Comparison of ENCODE assay signal across 17 cellular contexts in the genomic region with DNA sequence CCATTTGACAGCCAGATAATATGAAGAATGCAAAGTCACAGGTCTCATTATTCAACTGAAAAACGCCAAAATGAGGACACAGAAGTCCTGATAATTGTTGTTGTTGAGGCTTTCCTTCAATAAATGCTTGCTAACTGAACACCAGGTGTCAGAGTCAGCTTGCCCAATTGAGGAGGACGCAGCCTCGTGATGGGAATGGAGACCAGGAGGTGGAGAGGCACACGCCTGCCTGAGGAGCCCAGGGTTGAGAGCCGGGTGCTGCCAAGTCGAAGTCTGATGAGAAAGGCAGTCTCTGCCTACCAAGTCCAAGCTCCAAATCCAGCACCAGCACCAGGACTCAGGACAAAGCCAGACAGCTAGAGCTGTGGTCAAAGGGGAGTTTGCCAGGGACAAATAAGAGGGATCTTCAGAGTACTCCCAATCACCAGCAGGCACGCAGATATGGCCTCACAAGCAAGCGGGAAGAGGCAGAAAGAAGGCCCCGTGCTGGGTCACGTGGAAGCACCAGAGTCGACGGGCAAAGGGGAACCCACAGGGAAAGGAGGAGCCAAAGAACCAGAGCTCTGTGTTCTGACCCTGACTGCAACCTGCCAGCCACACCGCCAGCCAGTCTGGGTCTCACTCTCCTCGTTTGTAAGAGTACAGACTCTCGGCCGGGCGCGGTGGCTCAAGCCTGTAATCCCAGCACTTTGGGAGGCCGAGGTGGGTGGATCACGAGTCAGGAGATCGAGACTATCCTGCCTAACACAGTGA. TPM values are rescaled to one million over a fixed set of nuclear protein-coding genes. Genes with fewer than 3 reads are reported as not detected.
DNase-seq lines count a peak whose midpoint lies in the region; ATAC-seq and TF ChIP-seq lines count a peak whose summit lies in the region.
"Had no signal": no experiment of that assay in that cellular context is flagged by ENCODE, and none has a peak within 500 bp of the region (broad histone marks: within the 10 kb centered on the region; RNA-seq: fewer than 3 reads in every experiment).

No MANE protein-coding gene starts in this region.

- intact Hi-C loops in CD4-positive, alpha-beta T cell (cut with DNase I, micrococcal nuclease), result no loop called here
- intact Hi-C loops in IMR-90 (cut with micrococcal nuclease), result no loop called here
- intact Hi-C loops in left ventricle myocardium superior (cut with micrococcal nuclease), result no loop called here

- H3K4me1 ChIP-seq in IMR-90 (ENCODE audit: control insufficient read depth, insufficient read depth, low read length), result peaks cover 2% of the 10 kb centered on the region; the same call in 1 of the 2 replicates
- H3K4me1 ChIP-seq: BE2C had no signal

- H3K4me2 ChIP-seq in IMR-90 (ENCODE audit: low read depth, low read length), result no peak overlapping the region

- TF ChIP-seq CTCF in CD4-positive, alpha-beta T cell (IDR thresholded peaks at IDR 0.05), result no peak
- TF ChIP-seq CTCF in IMR-90 (conservative IDR thresholded peaks at IDR 0.05; ENCODE audit: low read depth, low read length), result no peak

- no TSS peak for BruUV-seq in IMR-90 (replicated peaks; lab: Mats Ljungman, UMichigan)

- no peak for ATAC-seq in CD4-positive, alpha-beta T cell (ENCODE audit: poor library complexity)
- ATAC-seq in IMR-90 (ENCODE audit: low read depth) (no peak), HG03095 (IDR thresholded peaks at IDR 0.05; ENCODE audit: unreplicated experiment) (no peak), left ventricle myocardium superior (no peak), HG02981 (IDR thresholded peaks at IDR 0.05; ENCODE audit: unreplicated experiment) (no peak)
- no peak for ATAC-seq in activated T-helper 17 cell treated with anti-CD3 and anti-CD28 coated beads, Interleukin-2, amount 50 U/mL, for 72 hours (replicated peaks)
- ATAC-seq: naive thymus-derived CD8-positive, alpha-beta T cell; sciatic nerve had no signal

- H3K14ac ChIP-seq in IMR-90 (replicated peaks; ENCODE audit: low read depth, low read length), result 0 out of 2 replicates have a peak overlapping the region, but pooled peaks have one; percentile 11

- no peak for TF ChIP-seq POLR2A in IMR-90 (IDR thresholded peaks at IDR 0.05; ENCODE audit: low read depth, low read length)

- H4K20me1 ChIP-seq in IMR-90 (ENCODE audit: insufficient read depth, low read length), result peaks cover 71% of the 10 kb centered on the region

- no peak overlapping the region for H3K4me3 Mint-ChIP-seq in CD4-positive, alpha-beta T cell
- peak overlapping the region; percentile 47 for H3K4me3 Mint-ChIP-seq in activated T-helper 17 cell treated with anti-CD3 and anti-CD28 coated beads, Interleukin-2, amount 50 U/mL, for 72 hours
- H3K4me3 Mint-ChIP-seq: activated T-cell treated with anti-CD3 and anti-CD28 coated beads, Interleukin-2, amount 50 U/mL, for 4 hours; naive thymus-derived CD8-positive, alpha-beta T cell had no signal

- no peak for TF ChIP-seq RAD21 in IMR-90 (IDR thresholded peaks at IDR 0.05; ENCODE audit: low read length)

- peaks cover 38 to 76% of the 10 kb centered on the region in 2 experiments for H3K79me1 ChIP-seq in IMR-90 (ENCODE audit: low read depth in 1 of 2, low read length in 2 of 2)

- peak overlapping the region; percentile 37 for H3K27ac Mint-ChIP-seq in CD4-positive, alpha-beta T cell
- peak overlapping the region; percentile 49 for H3K27ac Mint-ChIP-seq in activated T-helper 17 cell treated with anti-CD3 and anti-CD28 coated beads, Interleukin-2, amount 50 U/mL, for 72 hours

- H3K27me3 ChIP-seq in CD4-positive, alpha-beta T cell (ENCODE audit: control insufficient read depth, insufficient read depth, low read length), result no peaks in the 10 kb centered on the region
- H3K27me3 ChIP-seq in IMR-90 (ENCODE audit: control insufficient read depth, insufficient read depth, low read length), result no peaks in the 10 kb centered on the region
- H3K27me3 ChIP-seq: BE2C, SJCRH30 had no signal

- H3K9me3 Mint-ChIP-seq in CD4-positive, alpha-beta T cell, result no peaks in the 10 kb centered on the region
- no peaks in the 10 kb centered on the region for H3K9me3 Mint-ChIP-seq in activated T-helper 17 cell treated with anti-CD3 and anti-CD28 coated beads, Interleukin-2, amount 50 U/mL, for 72 hours
- H3K9me3 Mint-ChIP-seq: activated T-cell treated with anti-CD3 and anti-CD28 coated beads, Interleukin-2, amount 50 U/mL, for 4 hours; naive thymus-derived CD8-positive, alpha-beta T cell had no signal

- no peak overlapping the region for H2BK20ac ChIP-seq in IMR-90 (ENCODE audit: low read depth, low read length)

- no peak overlapping the region for H3K23ac ChIP-seq in IMR-90 (ENCODE audit: low read depth, low read length)

- H3K36me3 ChIP-seq in IMR-90 (ENCODE audit: control insufficient read depth, insufficient read depth, low read length), result peaks cover 6% of the 10 kb centered on the region
- H3K36me3 ChIP-seq: BE2C had no signal

- H3K9ac ChIP-seq in IMR-90 (ENCODE audit: low read depth, low read length), result no peak overlapping the region

- no peak overlapping the region for H2AFZ ChIP-seq in IMR-90 (replicated peaks; ENCODE audit: low read length, poor library complexity)

- H2BK120ac ChIP-seq in IMR-90 (ENCODE audit: low read depth, low read length), result no peak overlapping the region

- H4K91ac ChIP-seq in IMR-90 (ENCODE audit: insufficient read depth, low read depth, low read length), result no peak overlapping the region

- no peak overlapping the region for H3K56ac ChIP-seq in IMR-90 (ENCODE audit: extremely low read depth, insufficient read depth, low read length)

- H3K27ac ChIP-seq in CD4-positive, alpha-beta T cell (ENCODE audit: low read depth, low read length), result no peak overlapping the region
- H3K27ac ChIP-seq in IMR-90 (ENCODE audit: insufficient read depth, low read length), result no peak overlapping the region
- H3K27ac ChIP-seq: SJCRH30 had no signal

- no peak overlapping the region for H3K4ac ChIP-seq in IMR-90 (ENCODE audit: low read depth, low read length)

- no peaks in the 10 kb centered on the region for H3K9me3 ChIP-seq in CD4-positive, alpha-beta T cell (ENCODE audit: control insufficient read depth, low read length)
- no peaks in the 10 kb centered on the region for H3K9me3 ChIP-seq in IMR-90 (ENCODE audit: control insufficient read depth, insufficient read depth, low read length)
- H3K9me3 ChIP-seq: BE2C, SJCRH30 had no signal

- H3K4me3 ChIP-seq in IMR-90 (ENCODE audit: insufficient read depth, low read depth, low read length), result no peak overlapping the region
- H3K4me3 ChIP-seq: SJCRH30 had no signal

- H3K4me1 Mint-ChIP-seq in CD4-positive, alpha-beta T cell (ENCODE audit: low read depth), result peaks cover 71% of the 10 kb centered on the region
- peaks cover 50% of the 10 kb centered on the region for H3K4me1 Mint-ChIP-seq in activated T-helper 17 cell treated with anti-CD3 and anti-CD28 coated beads, Interleukin-2, amount 50 U/mL, for 72 hours

- H4K8ac ChIP-seq in IMR-90 (ENCODE audit: low read depth in 2 of 2, low read length in 2 of 2), result no peak overlapping the region

- H2AK5ac ChIP-seq in IMR-90 (ENCODE audit: low read depth, low read length), result no peak overlapping the region

- POLR2A ChIA-PET in CD4-positive, alpha-beta T cell (lab: Charles Lee), result interaction anchor here (1.0 kb wide), 1 partner anchor 9 kb away, joined by 3 read pairs; no protein-coding TSS in a partner anchor
- POLR2A ChIA-PET in IMR-90 (lab: Charles Lee; ENCODE audit: unreplicated experiment), result no interaction called here

- H3K9me1 ChIP-seq in IMR-90 (ENCODE audit: insufficient read depth, low read length), result peaks cover 15% of the 10 kb centered on the region

- H4K5ac ChIP-seq in IMR-90 (ENCODE audit: low read depth, low read length), result no peak overlapping the region

- dilution Hi-C loops in IMR-90 (cut with HindIII; ENCODE audit: low sequenced_read_pairs, unreplicated experiment), result no loop called here

- WGBS in IMR-90 (ENCODE audit: extremely low coverage in 2 of 2, insufficient read length in 1 of 2), 2 experiments, result 96% methylated on average over 9 of the region's 21 CpGs; no CpG with 5 or more reads in 1 of the 2 experiments

- no peak overlapping the region for H2BK5ac ChIP-seq in IMR-90 (ENCODE audit: low read depth, low read length, poor library complexity, severe bottlenecking)

- H3K18ac ChIP-seq in IMR-90 (ENCODE audit: low read depth, low read length), result no peak overlapping the region

- in situ Hi-C loops in IMR-90 (cut with MboI; ENCODE audit: low sequenced_read_pairs), result no loop called here

- no peaks in the 10 kb centered on the region for H3K27me3 Mint-ChIP-seq in CD4-positive, alpha-beta T cell
- no peaks in the 10 kb centered on the region for H3K27me3 Mint-ChIP-seq in activated T-helper 17 cell treated with anti-CD3 and anti-CD28 coated beads, Interleukin-2, amount 50 U/mL, for 72 hours
- H3K27me3 Mint-ChIP-seq: naive thymus-derived CD8-positive, alpha-beta T cell had no signal

- no peak overlapping the region for H2AK9ac ChIP-seq in IMR-90 (replicated peaks; ENCODE audit: low read depth, low read length, poor library complexity)

- no peak for DNase-seq in CD4-positive, alpha-beta T cell
- DNase-seq in IMR-90 (no peak), medulla oblongata (ENCODE audit: extremely low spot score) (peak; percentile 60), left ventricle myocardium superior (no peak), NCI-H345 (lab: John Stamatoyannopoulos, UW) (no peak)
- DNase-seq: activated T-cell treated with anti-CD3 and anti-CD28 coated beads, Interleukin-2, amount 50 U/mL, for 4 hours; BE2C; glutamatergic neuron; H7; naive thymus-derived CD8-positive, alpha-beta T cell; NCI-H1092 treated with DMSO at 0.1 percent for 48 hours; NCI-H524 treated with DMSO at 0.1 percent for 48 hours; SJCRH30 had no signal

- CTCF ChIA-PET in CD4-positive, alpha-beta T cell (lab: Charles Lee), result interaction anchor here (0.7 kb wide), 1 partner anchor 69 kb away, joined by 3 read pairs; no protein-coding TSS in a partner anchor
- CTCF ChIA-PET in IMR-90 (lab: Yijun Ruan, JAX), result interaction anchor here (0.6 kb wide), 2 partner anchors 18 to 103 kb away, joined by 3 to 4 read pairs; no protein-coding TSS in a partner anchor

- H2BK15ac ChIP-seq in IMR-90 (ENCODE audit: low read depth, low read length), result no peak overlapping the region

- peaks cover 27% of the 10 kb centered on the region for H3K36me3 Mint-ChIP-seq in CD4-positive, alpha-beta T cell (ENCODE audit: low read depth)
- H3K36me3 Mint-ChIP-seq in activated T-helper 17 cell treated with anti-CD3 and anti-CD28 coated beads, Interleukin-2, amount 50 U/mL, for 72 hours (ENCODE audit: low read depth), result peaks cover 27% of the 10 kb centered on the region

TF ChIP-seq in IMR-90, 13 proteins besides CTCF, POLR2A, EP300 and RAD21 (continues in another document):
- no peak for TF ChIP-seq MXI1 (IDR thresholded peaks at IDR 0.05; ENCODE audit: borderline replicate concordance, low read depth, low read length)

RNA-seq across cellular contexts. Expression of a gene that starts 47.6 kb away (rescaled TPM):
- total RNA-seq in CD4-positive, alpha-beta T cell, result 10 to 100 TPM; 49.6 to 53.1 TPM
- 94.5 and 94.7 TPM in 2 replicates for total RNA-seq in IMR-90 (2012; rRNA removed)
- polyA plus RNA-seq in IMR-90 (2012; rRNA removed), result 54.5 and 60.2 TPM in 2 replicates
- 39.0 and 52.2 TPM in 2 replicates for polyA plus RNA-seq in IMR-90 (2012; cell fraction: cytosol; rRNA removed)
- polyA plus RNA-seq in IMR-90 (2012; cell fraction: nucleus; rRNA removed; ENCODE audit: low replicate concordance), result 26.0 and 27.4 TPM in 2 replicates
- 10 to 100 TPM; 58.0 to 70.9 TPM for total RNA-seq in activated T-helper 17 cell treated with anti-CD3 and anti-CD28 coated beads, Interleukin-2, amount 50 U/mL, for 72 hours
- 23.4 TPM for total RNA-seq in left ventricle myocardium superior
